ENCODE assay signal across 8 cellular contexts in the genomic region with DNA sequence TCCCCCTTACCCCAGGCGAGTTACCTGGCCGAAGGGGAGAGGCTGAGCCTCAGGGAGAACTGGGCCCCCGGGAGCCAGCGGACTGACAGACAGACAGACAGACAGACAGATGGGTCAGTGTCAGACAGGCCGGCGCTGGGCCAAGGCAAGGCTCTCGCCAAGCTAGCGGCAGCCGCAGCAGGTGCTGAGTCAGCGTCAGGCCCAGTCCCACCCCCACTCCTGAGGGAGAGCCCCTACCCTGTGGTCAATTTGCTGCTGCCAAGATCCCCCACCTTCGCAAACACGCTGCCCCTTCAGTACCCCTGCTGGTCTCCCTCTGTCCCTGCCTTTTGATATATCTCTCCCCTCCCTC. TPM values are rescaled to one million over a fixed set of nuclear protein-coding genes. Genes with fewer than 3 reads are reported as not detected.
A peak's percentile ranks its signal among the peaks of the same experiment; 100 is the strongest.
DNase-seq lines count a peak whose midpoint lies in the region; ATAC-seq and TF ChIP-seq lines count a peak whose summit lies in the region.

No MANE protein-coding gene starts in this region.

- H3K4ac ChIP-seq in mesenchymal stem cell (ENCODE audit: low read depth in 1 of 2, low read length in 2 of 2) = no peak overlapping the region

- no peak overlapping the region for H4K91ac ChIP-seq in mesenchymal stem cell (ENCODE audit: low read length)

- H3K9ac ChIP-seq in HUES6 (ENCODE audit: low read length) = peak overlapping the region; percentile 93
- H3K9ac ChIP-seq in mesenchymal stem cell (ENCODE audit: low read length) = peak overlapping the region; percentile 48

- H2BK12ac ChIP-seq in mesenchymal stem cell (ENCODE audit: low read length in 2 of 2) = no peak overlapping the region

- H3K4me2 ChIP-seq in mesenchymal stem cell (ENCODE audit: low read length, poor library complexity, severe bottlenecking) = peak overlapping the region; percentile 91

- WGBS in mesenchymal stem cell = 6% methylated on average over 10 of the region's 12 CpGs

- H3K27me3 Mint-ChIP-seq in CD8-positive, alpha-beta T cell (ENCODE audit: low read depth) = peaks cover 44% of the 10 kb centered on the region

- H3K23ac ChIP-seq in mesenchymal stem cell (ENCODE audit: low read length in 2 of 2) = no peak overlapping the region

- H3K27me3 ChIP-seq in CD8-positive, alpha-beta T cell (ENCODE audit: insufficient read depth, low read length) = peaks cover 14% of the 10 kb centered on the region
- peaks cover 47% of the 10 kb centered on the region for H3K27me3 ChIP-seq in HUES6 (ENCODE audit: control insufficient read depth, insufficient read depth, low read length)
- peaks cover 39 to 58% of the 10 kb centered on the region in 2 experiments for H3K27me3 ChIP-seq in mesenchymal stem cell (ENCODE audit: control insufficient read depth in 1 of 2, insufficient read depth in 1 of 2, low read length in 2 of 2)

- peak overlapping the region; percentile 44 for H3K4me3 ChIP-seq in CD8-positive, alpha-beta T cell (ENCODE audit: low read depth, low read length)
- H3K4me3 ChIP-seq in HUES6 (ENCODE audit: low read depth, low read length) (peak overlapping the region; percentile 95), astrocyte of the spinal cord (ENCODE audit: low read depth, low read length) (peak overlapping the region; percentile 39), mesenchymal stem cell (ENCODE audit: insufficient read depth in 1 of 2, low read depth in 1 of 2, low read length in 2 of 2) (peak overlapping the region; percentile 28 to 75)

- no peak overlapping the region for H2BK120ac ChIP-seq in mesenchymal stem cell (ENCODE audit: low read depth, low read length)

- H3K14ac ChIP-seq in mesenchymal stem cell (ENCODE audit: low read length in 2 of 2) = peak overlapping the region in 1 of 2 experiments; percentile 11

- intact Hi-C loops in CD8-positive, alpha-beta T cell (cut with DNase I, micrococcal nuclease) = no loop called here

- H3K9me3 Mint-ChIP-seq in CD8-positive, alpha-beta T cell = no peaks in the 10 kb centered on the region

- CTCF ChIA-PET in CD8-positive, alpha-beta T cell (lab: Charles Lee) = interaction anchor here (0.5 to 8.2 kb wide), 8 partner anchors 15 to 148 kb away, joined by 3 to 120 read pairs (median 4); a partner anchor contains a TSS

- H3K4me1 ChIP-seq in CD8-positive, alpha-beta T cell (ENCODE audit: insufficient read depth, low read length) = peaks cover 60% of the 10 kb centered on the region
- H3K4me1 ChIP-seq in HUES6 (ENCODE audit: control insufficient read depth, insufficient read depth, low read length) (peaks cover 31% of the 10 kb centered on the region), mesenchymal stem cell (ENCODE audit: control insufficient read depth, insufficient read depth, low read depth, low read length) (peaks cover 58% of the 10 kb centered on the region)

- POLR2A ChIA-PET in CD8-positive, alpha-beta T cell (lab: Charles Lee) = interaction anchor here (0.6 to 3.4 kb wide), 6 partner anchors 14 to 44 kb away, joined by 3 to 14 read pairs (median 4); a partner anchor contains a TSS

- in situ Hi-C loops in astrocyte of the spinal cord (cut with HindIII; ENCODE audit: low sequenced_read_pairs) = no loop called here

- H2AFZ ChIP-seq in mesenchymal stem cell (ENCODE audit: low read depth, low read length) = no peak overlapping the region

- no peak overlapping the region for H2AK5ac ChIP-seq in mesenchymal stem cell (ENCODE audit: low read length, severe bottlenecking)

- no peak for ATAC-seq in CD8-positive, alpha-beta T cell
- ATAC-seq in HG02938 (IDR thresholded peaks at IDR 0.05; ENCODE audit: unreplicated experiment) = no peak
- ATAC-seq in GM18511 (IDR thresholded peaks at IDR 0.05; ENCODE audit: unreplicated experiment) = no peak

- peak overlapping the region in 1 of 2 experiments; percentile 61 for H3K18ac ChIP-seq in mesenchymal stem cell (ENCODE audit: low read depth in 1 of 2, low read length in 2 of 2)

- H3K27ac ChIP-seq in CD8-positive, alpha-beta T cell (ENCODE audit: low read depth, low read length) = no peak overlapping the region
- H3K27ac ChIP-seq in HUES6 (ENCODE audit: low read depth, low read length) (peak overlapping the region; percentile 90), mesenchymal stem cell (ENCODE audit: low read length, poor library complexity, severe bottlenecking) (no peak overlapping the region)

- TF ChIP-seq CTCF in CD8-positive, alpha-beta T cell (IDR thresholded peaks at IDR 0.05) = no peak
- no peak for TF ChIP-seq CTCF in astrocyte of the spinal cord (IDR thresholded peaks at IDR 0.05; ENCODE audit: low read depth, low read length)

- H2BK15ac ChIP-seq in mesenchymal stem cell (ENCODE audit: low read depth, poor library complexity, severe bottlenecking) = no peak overlapping the region

- no peak overlapping the region for H4K8ac ChIP-seq in mesenchymal stem cell (ENCODE audit: low read length)

- no peaks in the 10 kb centered on the region for H3K36me3 ChIP-seq in CD8-positive, alpha-beta T cell (ENCODE audit: insufficient read depth, low read length)
- H3K36me3 ChIP-seq in HUES6 (ENCODE audit: control insufficient read depth, insufficient read depth, low read length) = no peaks in the 10 kb centered on the region
- no peaks in the 10 kb centered on the region for H3K36me3 ChIP-seq in mesenchymal stem cell (ENCODE audit: control insufficient read depth in 1 of 2, insufficient read depth in 2 of 2, low read depth in 1 of 2, low read length in 2 of 2)

- peak overlapping the region; percentile 80 for H3K4me3 Mint-ChIP-seq in CD8-positive, alpha-beta T cell

- DNase-seq in CD8-positive, alpha-beta T cell = no peak
- DNase-seq in astrocyte of the spinal cord (ENCODE audit: low read depth, low spot score) (peak; percentile 29), mesenchymal stem cell (peak; percentile 41), NCI-H2171 (lab: John Stamatoyannopoulos, UW) (no peak), medulla oblongata (ENCODE audit: extremely low spot score) (no peak)

- peaks cover 10% of the 10 kb centered on the region for H3K79me1 ChIP-seq in mesenchymal stem cell (replicated peaks; ENCODE audit: low read length, poor library complexity, severe bottlenecking)

- H3K27ac Mint-ChIP-seq in CD8-positive, alpha-beta T cell = no peak overlapping the region

- H3K4me1 Mint-ChIP-seq in CD8-positive, alpha-beta T cell (ENCODE audit: low read depth) = peaks cover 49% of the 10 kb centered on the region

- no peak overlapping the region for H2BK5ac ChIP-seq in mesenchymal stem cell (ENCODE audit: low read depth, low read length, poor library complexity, severe bottlenecking)

- H3K9me3 ChIP-seq in CD8-positive, alpha-beta T cell (ENCODE audit: low read length) = no peaks in the 10 kb centered on the region
- no peaks in the 10 kb centered on the region for H3K9me3 ChIP-seq in HUES6 (ENCODE audit: control insufficient read depth, insufficient read depth, low read depth, low read length)
- H3K9me3 ChIP-seq in mesenchymal stem cell (ENCODE audit: control insufficient read depth, low read length) = no peaks in the 10 kb centered on the region

- no peaks in the 10 kb centered on the region for H3K36me3 Mint-ChIP-seq in CD8-positive, alpha-beta T cell

RNA-seq across cellular contexts. Expression of a gene that starts 1.5 kb away (rescaled TPM):
- total RNA-seq in CD8-positive, alpha-beta T cell = 1 to 10 TPM; 1.7 TPM
- 0.70 TPM for polyA plus RNA-seq in mesenchymal stem cell (2013, experiment 1 of 2)
- 0.82 TPM for polyA plus RNA-seq in mesenchymal stem cell (2013, experiment 2 of 2)

RNA-seq across cellular contexts. Expression of a gene that starts 4.1 kb away (rescaled TPM):
- 1 to 10 TPM; 3.0 to 4.5 TPM for total RNA-seq in CD8-positive, alpha-beta T cell
- 7.3 TPM for polyA plus RNA-seq in mesenchymal stem cell (2013, experiment 1 of 2)
- polyA plus RNA-seq in mesenchymal stem cell (2013, experiment 2 of 2) = 7.0 TPM

RNA-seq across cellular contexts. Expression of a gene that starts 5.6 kb away (rescaled TPM):
- total RNA-seq in CD8-positive, alpha-beta T cell = 10 to 100 TPM; 13.2 to 15.3 TPM
- polyA plus RNA-seq in mesenchymal stem cell (2013, experiment 1 of 2) = 2.9 TPM
- 2.8 TPM for polyA plus RNA-seq in mesenchymal stem cell (2013, experiment 2 of 2)

RNA-seq across cellular contexts. Expression of a gene that starts 12.1 kb away (rescaled TPM):
- not detected for total RNA-seq in CD8-positive, alpha-beta T cell
- polyA plus RNA-seq in mesenchymal stem cell (2013, experiment 1 of 2) = not detected
- not detected for polyA plus RNA-seq in mesenchymal stem cell (2013, experiment 2 of 2)

RNA-seq across cellular contexts. Expression of a gene that starts 15.4 kb away (rescaled TPM):
- total RNA-seq in CD8-positive, alpha-beta T cell = not detected
- not detected for polyA plus RNA-seq in mesenchymal stem cell (2013, experiment 1 of 2)
- not detected for polyA plus RNA-seq in mesenchymal stem cell (2013, experiment 2 of 2)

Comparison
In these comparisons a context has a peak if more than half of its experiments do, and no peak if none do; other contexts are left out.
1. DNase-seq: peak in astrocyte of the spinal cord (single experiment) and mesenchymal stem cell (single experiment); none in CD8-positive, alpha-beta T cell (0 of 7), NCI-H2171 (single experiment) and medulla oblongata (single experiment).
2. H3K4me3 ChIP-seq: peak in every context shown above with its lines; median percentile 95 in HUES6; 52 in mesenchymal stem cell; 44 in CD8-positive, alpha-beta T cell; 39 in astrocyte of the spinal cord.